Comparison of ENCODE assay signal across 26 cellular contexts in genomic region chr2:108226570-108226969, GRCh38. TPM values are rescaled to one million over a fixed set of nuclear protein-coding genes. Genes with fewer than 3 reads are reported as not detected.
"Had no signal": no experiment of that assay in that cellular context is flagged by ENCODE, and none has a peak within 500 bp of the region (broad histone marks: within the 10 kb centered on the region; RNA-seq: fewer than 3 reads in every experiment).

No MANE protein-coding gene starts in this region.

- H3K4me1 Mint-ChIP-seq: IgD-negative memory B cell had no signal

- ATAC-seq: Panc1, PC-3, SK-N-SH treated with all-trans-retinoic acid at 6 μM for 48 hours had no signal

- H3K27ac ChIP-seq: RWPE1 had no signal

- H3K4me3 Mint-ChIP-seq: IgD-negative memory B cell had no signal

- DNase-seq: KBM-7, MV-4-11, NCI-H1048, NCI-H1105, NCI-H1417, NCI-H1436 treated with DMSO at 0.1 percent for 48 hours, NCI-H1694, NCI-H187 treated with DMSO at 0.1 percent for 48 hours, NCI-H2029 treated with DMSO at 0.1 percent for 48 hours, NCI-H2171 treated with DMSO at 0.1 percent for 48 hours, NCI-H226, NCI-H446, NCI-H510A, NCI-H524 treated with DMSO at 0.1 percent for 48 hours, NCI-H69, NCI-H774, PC-3, SHP77 had no signal

- H3K27ac Mint-ChIP-seq: IgD-negative memory B cell had no signal

RNA-seq across cellular contexts. Expression of gene SULT1C3, which starts 13.2 kb away (rescaled TPM):
- total RNA-seq: HT1080, LHCN-M2, MCF 10A, PC-3, SK-MEL-5 had no signal
- polyA plus RNA-seq: IgD-negative memory B cell had no signal
